In genomic region chr7:151087247-151088018, GRCh38 we compare ENCODE assay signal across 8 cellular contexts. TPM values are rescaled to one million over a fixed set of nuclear protein-coding genes. Genes with fewer than 3 reads are reported as not detected.
DNase-seq lines count a peak whose midpoint lies in the region; ATAC-seq and TF ChIP-seq lines count a peak whose summit lies in the region.

No MANE protein-coding gene starts in this region.

- TF ChIP-seq POLR2A in GM18526 (IDR thresholded peaks at IDR 0.05; ENCODE audit: extremely low read depth, insufficient read length) (peak; percentile 40), NB4 (IDR thresholded peaks at IDR 0.05; ENCODE audit: extremely low read depth, insufficient read length) (no peak)

- peak overlapping the region; percentile 88 for H3K27ac ChIP-seq in fibroblast of lung (ENCODE audit: insufficient read depth, low read length)
- peak overlapping the region; percentile 68 for H3K27ac ChIP-seq in naive thymus-derived CD4-positive, alpha-beta T cell (ENCODE audit: low read depth, low read length)
- H3K27ac ChIP-seq in aorta (ENCODE audit: low read depth in 1 of 2, low read length in 2 of 2), result peak overlapping the region in 1 of 2 donors; percentile 53
- no peak overlapping the region for H3K27ac ChIP-seq in Karpas-422 (ENCODE audit: low read length)

- ATAC-seq in naive thymus-derived CD4-positive, alpha-beta T cell, result peak; percentile 7
- ATAC-seq in aorta (ENCODE audit: low FRiP score), result peak; percentile 73

- H4K20me1 ChIP-seq in fibroblast of lung (ENCODE audit: control insufficient read depth, extremely low read depth, insufficient read depth, low read length), result no peaks in the 10 kb centered on the region
- no peaks in the 10 kb centered on the region for H4K20me1 ChIP-seq in Karpas-422 (ENCODE audit: insufficient read depth, low read depth, low read length)

- H3K4me3 Mint-ChIP-seq in naive thymus-derived CD4-positive, alpha-beta T cell, result peak overlapping the region; percentile 82 to 92 (median 90)

- H3K27me3 Mint-ChIP-seq in naive thymus-derived CD4-positive, alpha-beta T cell, result peaks cover 0 to 14% (median 0%) of the 10 kb centered on the region in 5 donors

- 2 to 5% methylated on average over 62 to 70 of the region's 70 CpGs for WGBS in aorta, 2 donors

- peaks cover 23% of the 10 kb centered on the region for H3K4me1 ChIP-seq in fibroblast of lung (ENCODE audit: control insufficient read depth, extremely low read depth, insufficient read depth, low read length)
- H3K4me1 ChIP-seq in naive thymus-derived CD4-positive, alpha-beta T cell (ENCODE audit: control insufficient read depth in 2 of 2, insufficient read depth in 2 of 2, low read length in 2 of 2), result peaks cover 24 to 32% of the 10 kb centered on the region in 2 donors
- H3K4me1 ChIP-seq in aorta (ENCODE audit: control insufficient read depth in 1 of 2, insufficient read depth in 2 of 2, low read length in 2 of 2), result no peaks in the 10 kb centered on the region
- peaks cover 16% of the 10 kb centered on the region for H3K4me1 ChIP-seq in Karpas-422 (ENCODE audit: low read length)

- H3K4me1 Mint-ChIP-seq in naive thymus-derived CD4-positive, alpha-beta T cell, result peaks cover 31 to 52% (median 45%) of the 10 kb centered on the region in 7 donors

- H3K4me3 ChIP-seq in NB4 (ENCODE audit: low read depth, low read length), result peak overlapping the region; percentile 63
- peak overlapping the region; percentile 67 to 96 (median 81) for H3K4me3 ChIP-seq in fibroblast of lung (replicated peaks in 1 of 4; ENCODE audit: control extremely low read depth in 1 of 4, insufficient read depth in 1 of 4, low read depth in 3 of 4, low read length in 4 of 4)
- peak overlapping the region; percentile 68 for H3K4me3 ChIP-seq in naive thymus-derived CD4-positive, alpha-beta T cell (ENCODE audit: low read length)
- peak overlapping the region; percentile 33 to 84 for H3K4me3 ChIP-seq in aorta (ENCODE audit: low read length in 2 of 2)
- no peak overlapping the region for H3K4me3 ChIP-seq in Karpas-422 (ENCODE audit: low read length)

- H3K36me3 ChIP-seq in fibroblast of lung (ENCODE audit: control insufficient read depth, insufficient read depth, low read length) (no peaks in the 10 kb centered on the region), aorta (ENCODE audit: control insufficient read depth in 1 of 2, insufficient read depth in 2 of 2, low read length in 1 of 2) (no peaks in the 10 kb centered on the region), Karpas-422 (ENCODE audit: insufficient read depth, low read length) (no peaks in the 10 kb centered on the region)
- H3K36me3 ChIP-seq in naive thymus-derived CD4-positive, alpha-beta T cell (ENCODE audit: control insufficient read depth in 2 of 3, insufficient read depth in 3 of 3, low read length in 3 of 3), result no peaks in the 10 kb centered on the region

- TF ChIP-seq CTCF in NB4 (IDR thresholded peaks at IDR 0.05; ENCODE audit: low read depth, low read length), result peak; percentile 10
- peak in 1 of 2 donors; percentile 2 for TF ChIP-seq CTCF in fibroblast of lung (conservative IDR thresholded peaks at IDR 0.05 in 1 of 2, IDR thresholded peaks at IDR 0.05 in 1 of 2; ENCODE audit: low read depth in 1 of 2, low read length in 2 of 2)

- H3K36me3 Mint-ChIP-seq in naive thymus-derived CD4-positive, alpha-beta T cell, result peaks cover 0 to 1% (median 0%) of the 10 kb centered on the region in 5 donors

- H3K9me2 ChIP-seq in Karpas-422 (replicated peaks; ENCODE audit: insufficient read depth, low read length), result no peaks in the 10 kb centered on the region

- peaks cover 58% of the 10 kb centered on the region for H3K79me2 ChIP-seq in fibroblast of lung (ENCODE audit: control insufficient read depth, insufficient read depth, low read length)
- peaks cover 8% of the 10 kb centered on the region for H3K79me2 ChIP-seq in Karpas-422 (ENCODE audit: low read length)

- H3K27me3 ChIP-seq in fibroblast of lung (ENCODE audit: control insufficient read depth, insufficient read depth, low read length) (no peaks in the 10 kb centered on the region), aorta (ENCODE audit: control insufficient read depth in 1 of 2, insufficient read depth in 2 of 2, low read length in 1 of 2) (no peaks in the 10 kb centered on the region), Karpas-422 (ENCODE audit: low read length) (no peaks in the 10 kb centered on the region)
- H3K27me3 ChIP-seq in naive thymus-derived CD4-positive, alpha-beta T cell (ENCODE audit: control insufficient read depth in 2 of 2, insufficient read depth in 2 of 2, low read length in 2 of 2), result no peaks in the 10 kb centered on the region

- H3K27ac Mint-ChIP-seq in naive thymus-derived CD4-positive, alpha-beta T cell, result peak overlapping the region in 8 of 9 donors; percentile 42 to 90 (median 72)

- CTCF ChIA-PET in naive thymus-derived CD4-positive, alpha-beta T cell (lab: Charles Lee), result interaction anchor here (1.1 to 1.3 kb wide), 3 partner anchors 13 to 51 kb away, joined by 3 to 4 read pairs (median 3); no protein-coding TSS in a partner anchor

- H2AFZ ChIP-seq in fibroblast of lung (ENCODE audit: low read length) (no peak overlapping the region), Karpas-422 (ENCODE audit: low read length) (no peak overlapping the region)

- H3K4me2 ChIP-seq in fibroblast of lung (ENCODE audit: extremely low read depth, insufficient read depth, low read length), result peak overlapping the region; percentile 96
- H3K4me2 ChIP-seq in Karpas-422 (ENCODE audit: low read depth, low read length, poor library complexity, severe bottlenecking), result no peak overlapping the region

- H3K9me3 ChIP-seq in fibroblast of lung (ENCODE audit: control insufficient read depth, insufficient read depth, low read depth, low read length) (no peaks in the 10 kb centered on the region), aorta (ENCODE audit: control insufficient read depth, low read length) (no peaks in the 10 kb centered on the region), Karpas-422 (ENCODE audit: low read length) (no peaks in the 10 kb centered on the region)
- H3K9me3 ChIP-seq in naive thymus-derived CD4-positive, alpha-beta T cell (ENCODE audit: control insufficient read depth in 2 of 3, low read length in 3 of 3), result no peaks in the 10 kb centered on the region

- POLR2A ChIA-PET in naive thymus-derived CD4-positive, alpha-beta T cell (lab: Charles Lee), result interaction anchor here (0.5 to 1.3 kb wide), 9 partner anchors 10 to 743 kb away, joined by 3 to 4 read pairs (median 3); no protein-coding TSS in a partner anchor

- DNase-seq in AG20443 (ENCODE audit: low spot score) (peak; percentile 79), NB4 (ENCODE audit: low read depth) (peak; percentile 83), fibroblast of lung (ENCODE audit: low read depth in 2 of 2) (peak; percentile 60 to 62), aorta (peak; percentile 71 to 92), Karpas-422 (no peak)
- DNase-seq in activated T-cell treated with anti-CD3 and anti-CD28 coated beads, Interleukin-2, amount 50 U/mL, for 1 hour, result peak; percentile 59
- DNase-seq in naive thymus-derived CD4-positive, alpha-beta T cell, result peak in 6 of 9 donors; percentile 20 to 55 (median 35)

- H3K9me3 Mint-ChIP-seq in naive thymus-derived CD4-positive, alpha-beta T cell, result peaks cover 0 to 3% (median 0%) of the 10 kb centered on the region in 11 donors

- intact Hi-C loops in naive thymus-derived CD4-positive, alpha-beta T cell (cut with micrococcal nuclease), result loop anchor here (1.0 to 10.0 kb wide), 10 partner anchors 23 to 1943 kb away; partner anchors contain the start of genes ABCF2 (in 1 of the 2), KMT2C (in 1 of the 2), RHEB (in 1 of the 2) and ZNF398 (in 1 of the 2)
- intact Hi-C loops in aorta (cut with DNase I), result loop anchor here in 1 of 2 donors (2.0 kb wide), 1 partner anchor 23 kb away; no protein-coding TSS in a partner anchor

- H3K9ac ChIP-seq in fibroblast of lung (ENCODE audit: insufficient read depth, low read length) (peak overlapping the region; percentile 83), Karpas-422 (ENCODE audit: low read length) (no peak overlapping the region)

RNA-seq across cellular contexts. Expression of gene AGAP3, which starts 1.2 kb away (rescaled TPM):
- total RNA-seq in fibroblast of lung (34.2 and 44.9 TPM in 2 replicates), aorta (100 to 1,000 TPM in 1 of 2 donors, 10 to 100 TPM in 1; 60.6 to 115 TPM)
- polyA plus RNA-seq in fibroblast of lung (32.9 and 33.5 TPM in 2 replicates), aorta (100 to 1,000 TPM in 1 of 2 donors, 10 to 100 TPM in 1; 21.5 to 105 TPM)
- 38.7 and 42.1 TPM in 2 replicates for polyA plus RNA-seq in fibroblast of lung (2012)
- polyA minus RNA-seq in fibroblast of lung (ENCODE audit: low replicate concordance), result 84.7 and 88.4 TPM in 2 replicates
- 10 to 100 TPM; 27.4 to 70.6 (median 37.2) TPM for total RNA-seq in naive thymus-derived CD4-positive, alpha-beta T cell
- 1 to 10 TPM; 6.0 to 6.5 TPM for polyA plus RNA-seq in naive thymus-derived CD4-positive, alpha-beta T cell
- 0.18 and 1.6 TPM in 2 replicates for total RNA-seq in Karpas-422 (2014; rRNA removed; shearing (Covaris generic); ENCODE audit: low replicate concordance)

RNA-seq across cellular contexts. Expression of gene TMUB1, which starts 4.1 kb away (rescaled TPM):
- total RNA-seq in fibroblast of lung, result 14.1 and 20.3 TPM in 2 replicates
- 11.9 and 17.1 TPM in 2 replicates for polyA plus RNA-seq in fibroblast of lung
- 28.8 and 39.7 TPM in 2 replicates for polyA plus RNA-seq in fibroblast of lung (2012)
- 4.3 and 4.5 TPM in 2 replicates for polyA minus RNA-seq in fibroblast of lung (ENCODE audit: low replicate concordance)
- total RNA-seq in naive thymus-derived CD4-positive, alpha-beta T cell, result 10 to 100 TPM; 39.5 to 61.2 (median 42.2) TPM
- polyA plus RNA-seq in naive thymus-derived CD4-positive, alpha-beta T cell, result 10 to 100 TPM; 36.0 to 53.6 TPM
- total RNA-seq in aorta, result 10 to 100 TPM; 32.7 to 33.9 TPM
- 10 to 100 TPM; 19.0 to 72.4 TPM for polyA plus RNA-seq in aorta
- 30.9 and 56.4 TPM in 2 replicates for total RNA-seq in Karpas-422 (2014; rRNA removed; shearing (Covaris generic); ENCODE audit: low replicate concordance)

RNA-seq across cellular contexts. Expression of gene FASTK, which starts 6.8 kb away (rescaled TPM):
- total RNA-seq in fibroblast of lung (64.7 and 69.5 TPM in 2 replicates), aorta (10 to 100 TPM; 45.6 to 56.6 TPM)
- polyA plus RNA-seq in fibroblast of lung (33.8 and 34.1 TPM in 2 replicates), aorta (100 to 1,000 TPM in 1 of 2 donors, 10 to 100 TPM in 1; 58.4 to 216 TPM)
- polyA plus RNA-seq in fibroblast of lung (2012), result 51.1 and 54.7 TPM in 2 replicates
- polyA minus RNA-seq in fibroblast of lung (ENCODE audit: low replicate concordance), result 95.5 and 104 TPM in 2 replicates
- 100 to 1,000 TPM in 3 of 5 experiments, 10 to 100 TPM in 2; 94.1 to 136 (median 101) TPM for total RNA-seq in naive thymus-derived CD4-positive, alpha-beta T cell
- 10 to 100 TPM; 49.6 to 69.4 TPM for polyA plus RNA-seq in naive thymus-derived CD4-positive, alpha-beta T cell
- total RNA-seq in Karpas-422 (2014; rRNA removed; shearing (Covaris generic); ENCODE audit: low replicate concordance), result 48.8 and 127 TPM in 2 replicates

RNA-seq across cellular contexts. Expression of gene SLC4A2, which starts 28.0 kb away (rescaled TPM):
- 56.0 and 61.8 TPM in 2 replicates for total RNA-seq in fibroblast of lung
- 30.5 and 54.1 TPM in 2 replicates for polyA plus RNA-seq in fibroblast of lung
- 84.2 and 121 TPM in 2 replicates for polyA plus RNA-seq in fibroblast of lung (2012)
- polyA minus RNA-seq in fibroblast of lung (ENCODE audit: low replicate concordance), result 141 and 175 TPM in 2 replicates
- total RNA-seq in naive thymus-derived CD4-positive, alpha-beta T cell, result 100 to 1,000 TPM in 1 of 5 experiments, 10 to 100 TPM in 4; 38.7 to 125 (median 65.9) TPM
- 10 to 100 TPM in 1 of 2 donors, 1 to 10 TPM in 1; 7.9 to 12.1 TPM for polyA plus RNA-seq in naive thymus-derived CD4-positive, alpha-beta T cell
- 100 to 1,000 TPM; 118 to 128 TPM for total RNA-seq in aorta
- polyA plus RNA-seq in aorta, result 100 to 1,000 TPM in 1 of 2 donors, 10 to 100 TPM in 1; 37.1 to 215 TPM
- 35.1 and 113 TPM in 2 replicates for total RNA-seq in Karpas-422 (2014; rRNA removed; shearing (Covaris generic); ENCODE audit: low replicate concordance)

RNA-seq across cellular contexts. Expression of gene CDK5, which starts 29.7 kb away (rescaled TPM):
- total RNA-seq in fibroblast of lung, result 25.9 and 27.7 TPM in 2 replicates
- 15.1 and 24.7 TPM in 2 replicates for polyA plus RNA-seq in fibroblast of lung
- 11.6 and 21.9 TPM in 2 replicates for polyA plus RNA-seq in fibroblast of lung (2012)
- 36.4 and 43.2 TPM in 2 replicates for polyA minus RNA-seq in fibroblast of lung (ENCODE audit: low replicate concordance)
- 10 to 100 TPM in 1 of 5 experiments, 1 to 10 TPM in 4; 4.2 to 20.2 (median 5.6) TPM for total RNA-seq in naive thymus-derived CD4-positive, alpha-beta T cell
- polyA plus RNA-seq in naive thymus-derived CD4-positive, alpha-beta T cell, result 1 to 10 TPM; 7.7 to 9.1 TPM
- total RNA-seq in aorta, result 1 to 10 TPM; 4.1 to 6.6 TPM
- 1 to 10 TPM; 6.0 to 8.9 TPM for polyA plus RNA-seq in aorta
- total RNA-seq in Karpas-422 (2014; rRNA removed; shearing (Covaris generic); ENCODE audit: low replicate concordance), result 13.6 and 33.0 TPM in 2 replicates

Comparison
In these comparisons a context has a peak if more than half of its experiments do, and no peak if none do; other contexts are left out.
1. RNA of gene AGAP3, which starts 1.2 kb away (total RNA-seq): 60.6 to 115 TPM in aorta, 27.4 to 70.6 TPM in naive thymus-derived CD4-positive, alpha-beta T cell and 34.2 to 44.9 TPM in fibroblast of lung; 0.18 to 1.6 TPM in Karpas-422; every median in the first group is over 10 times any median in the second.